ENCODE assay signal across 25 cellular contexts in the genomic region with DNA sequence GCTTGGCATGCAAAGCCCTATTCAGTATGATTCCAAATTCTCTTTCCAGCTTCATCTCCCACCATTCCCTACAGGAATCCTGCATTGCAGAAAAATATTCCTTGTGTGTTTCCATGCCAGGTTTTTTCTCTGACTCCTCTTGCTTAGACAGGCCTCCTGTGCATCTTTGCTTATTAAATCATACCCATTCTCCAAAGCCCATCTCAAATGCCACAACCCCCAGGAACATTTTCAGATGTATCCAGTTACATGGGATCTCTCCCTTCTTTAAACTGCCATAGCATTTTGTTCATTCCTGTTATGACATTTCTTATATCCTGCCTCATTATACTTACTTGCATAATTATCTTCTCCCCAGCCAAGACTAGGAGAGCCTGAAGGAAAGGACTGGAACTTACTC.
"Had no signal": no experiment of that assay in that cellular context is flagged by ENCODE, and none has a peak within 500 bp of the region (broad histone marks: within the 10 kb centered on the region; RNA-seq: fewer than 3 reads in every experiment).

No MANE protein-coding gene starts in this region.

- H3K4me1 ChIP-seq: esophagus muscularis mucosa, gastroesophageal sphincter, left ventricle myocardium inferior, lower lobe of right lung, pancreas, suprapubic skin, thyroid gland had no signal

- H3K27ac ChIP-seq: epithelial cell of prostate, esophagus muscularis mucosa, gastroesophageal sphincter, left ventricle myocardium inferior, lower lobe of right lung, pancreas, suprapubic skin, thyroid gland had no signal

- H3K36me3 Mint-ChIP-seq: memory B cell; mesothelial cell of epicardium; natural killer cell treated with Interleukin-12 subunit alpha and Interleukin-12 subunit beta and Interleukin-15 and Interleukin-18, amount 100 ng/mL, for 72 hours; type B pancreatic cell had no signal

- FAIRE-seq: kidney, pancreas, urothelium cell line had no signal

- H3K9me3 ChIP-seq: esophagus muscularis mucosa, gastroesophageal sphincter, left ventricle myocardium inferior, lower lobe of right lung, pancreas, suprapubic skin, thyroid gland had no signal

- H3K27me3 Mint-ChIP-seq: dendritic cell treated with granulocyte-macrophage colony-stimulating factor and Interleukin-4, amounts not matched to agents 40 ng/mL and 50 ng/mL, for 4 days; effector memory CD8-positive, alpha-beta T cell; memory B cell; progenitor cell of endocrine pancreas; type B pancreatic cell had no signal

- H3K4me2 ChIP-seq: smooth muscle cell had no signal

- H3K9me3 Mint-ChIP-seq: dendritic cell treated with granulocyte-macrophage colony-stimulating factor and Interleukin-4, amounts not matched to agents 40 ng/mL and 50 ng/mL, for 4 days; memory B cell; natural killer cell treated with Interleukin-12 subunit alpha and Interleukin-12 subunit beta and Interleukin-15 and Interleukin-18, amount 100 ng/mL, for 72 hours; type B pancreatic cell had no signal

- H3K36me3 ChIP-seq: esophagus muscularis mucosa, gastroesophageal sphincter, left ventricle myocardium inferior, lower lobe of right lung, pancreas, suprapubic skin, thyroid gland had no signal

- H3K4me3 Mint-ChIP-seq: dendritic cell treated with granulocyte-macrophage colony-stimulating factor and Interleukin-4, amounts not matched to agents 40 ng/mL and 50 ng/mL, for 4 days; effector memory CD8-positive, alpha-beta T cell; memory B cell; mesothelial cell of epicardium; natural killer cell treated with Interleukin-12 subunit alpha and Interleukin-12 subunit beta and Interleukin-15 and Interleukin-18, amount 100 ng/mL, for 72 hours; type B pancreatic cell had no signal

- H3K4me1 Mint-ChIP-seq: memory B cell, mesothelial cell of epicardium had no signal

- H3K27ac Mint-ChIP-seq: dendritic cell treated with granulocyte-macrophage colony-stimulating factor and Interleukin-4, amounts not matched to agents 40 ng/mL and 50 ng/mL, for 4 days; effector memory CD8-positive, alpha-beta T cell; memory B cell; mesothelial cell of epicardium; natural killer cell treated with Interleukin-12 subunit alpha and Interleukin-12 subunit beta and Interleukin-15 and Interleukin-18, amount 100 ng/mL, for 72 hours; progenitor cell of endocrine pancreas; type B pancreatic cell had no signal

- H3K4me3 ChIP-seq: esophagus muscularis mucosa, gastroesophageal sphincter, left ventricle myocardium inferior, lower lobe of right lung, pancreas, smooth muscle cell, suprapubic skin, thyroid gland had no signal

- DNase-seq: effector memory CD8-positive, alpha-beta T cell; foreskin fibroblast; glutamatergic neuron; kidney; left cardiac atrium; left ventricle myocardium inferior; lower lobe of right lung; occipital lobe; pancreas; right cardiac atrium; stimulated activated CD4-positive, alpha-beta T cell treated with anti-CD3 and anti-CD28 coated beads, Interleukin-2, amount 100 ng/mL, for 48 hours; stimulated activated naive CD8-positive, alpha-beta T cell treated with anti-CD3 and anti-CD28 coated beads, Interleukin-15, Interleukin-2, amounts not matched to agents 100 U/mL and 50 U/mL, for 24 hours; thyroid gland had no signal

- H3K27me3 ChIP-seq: esophagus muscularis mucosa, gastroesophageal sphincter, pancreas, suprapubic skin, thyroid gland had no signal
